Comparison of ENCODE assay signal across 19 cellular contexts in the genomic region with DNA sequence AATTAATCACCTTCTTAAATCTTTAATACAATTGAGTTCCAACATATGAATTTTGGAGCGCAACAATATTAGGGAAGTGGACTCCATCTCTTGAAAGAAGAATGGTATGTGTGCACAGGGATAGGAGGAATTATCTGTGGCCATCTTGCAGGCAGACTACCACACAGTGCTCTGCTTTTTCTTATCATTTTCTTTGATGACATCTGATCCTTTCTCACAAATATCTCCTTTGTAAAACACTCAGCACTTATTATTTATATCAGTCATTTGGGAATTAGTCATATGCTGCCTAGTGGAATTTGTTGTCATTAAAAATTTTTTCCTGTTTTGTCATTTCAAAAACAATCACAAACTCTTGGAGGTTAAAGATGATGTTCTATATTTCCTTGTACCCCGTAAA.
DNase-seq lines count a peak whose midpoint lies in the region; ATAC-seq and TF ChIP-seq lines count a peak whose summit lies in the region.
"Had no signal": no experiment of that assay in that cellular context is flagged by ENCODE, and none has a peak within 500 bp of the region (broad histone marks: within the 10 kb centered on the region; RNA-seq: fewer than 3 reads in every experiment).

No MANE protein-coding gene starts in this region.

- H3K9me3 Mint-ChIP-seq in HFFc6: peaks cover 23% of the 10 kb centered on the region

- no peaks in the 10 kb centered on the region for H3K27me3 Mint-ChIP-seq in HFFc6 (ENCODE audit: insufficient read depth)
- H3K27me3 Mint-ChIP-seq: CD4-positive, alpha-beta memory T cell had no signal

- no peaks in the 10 kb centered on the region; the same call in 1 of the 2 replicates for H3K36me3 Mint-ChIP-seq in HFFc6 (ENCODE audit: low read depth)
- H3K36me3 Mint-ChIP-seq: CD4-positive, alpha-beta memory T cell had no signal

- intact Hi-C loops in Right ventricle myocardium superior (cut with DNase I): no loop called here

- H3K4me1 Mint-ChIP-seq in HFFc6 (ENCODE audit: low read depth): no peaks in the 10 kb centered on the region
- H3K4me1 Mint-ChIP-seq: CD4-positive, alpha-beta memory T cell had no signal

- ATAC-seq in SK-N-SH treated with all-trans-retinoic acid at 6 μM for 48 hours (peak; percentile 81), Right ventricle myocardium superior (ENCODE audit: poor library complexity) (no peak), HG03280 (IDR thresholded peaks at IDR 0.05; ENCODE audit: unreplicated experiment) (no peak)
- ATAC-seq: GM12878 had no signal

- no peak overlapping the region for H3K27ac Mint-ChIP-seq in HFFc6
- H3K27ac Mint-ChIP-seq: CD4-positive, alpha-beta memory T cell had no signal

- peak; percentile 41 for DNase-seq in HCEC 1CT
- peak; percentile 44 to 67 for DNase-seq in foreskin fibroblast
- no peak for DNase-seq in Right ventricle myocardium superior
- DNase-seq in anterior cingulate cortex (lab: John Stamatoyannopoulos, UW): no peak
- DNase-seq in HFFc6: no peak
- DNase-seq: BE2C; CD4-positive, alpha-beta memory T cell; DMS79 treated with DMSO at 0.1 percent for 48 hours; GDM1; GM23248; Karpas-422; MM.1S; NCI-H1092 treated with DMSO at 0.1 percent for 48 hours; NCI-H2081 treated with DMSO at 0.1 percent for 48 hours; NCI-H524 treated with DMSO at 0.1 percent for 48 hours; SHP77 treated with DMSO at 0.1 percent for 48 hours had no signal

- TF ChIP-seq CTCF in foreskin fibroblast (IDR thresholded peaks at IDR 0.05; ENCODE audit: low read depth, low read length): no peak
- TF ChIP-seq CTCF in HFFc6 (IDR thresholded peaks at IDR 0.05): no peak

- H3K4me3 ChIP-seq in foreskin fibroblast (ENCODE audit: low read depth in 1 of 2, low read length in 2 of 2): no peak overlapping the region
- H3K4me3 ChIP-seq: GM12878, GM23248 had no signal

- no peak overlapping the region for H3K4me3 Mint-ChIP-seq in HFFc6
- H3K4me3 Mint-ChIP-seq: CD4-positive, alpha-beta memory T cell had no signal

TF ChIP-seq in SK-N-SH treated with all-trans-retinoic acid at 6 μM for 48 hours, 23 proteins besides CTCF, POLR2A, EP300 and RAD21:
- TF ChIP-seq ZFP30 (CRISPR knock-in tag; IDR thresholded peaks at IDR 0.05) (no peak), ISL1 (CRISPR knock-in tag; IDR thresholded peaks at IDR 0.05) (no peak), OSR1 (CRISPR knock-in tag; IDR thresholded peaks at IDR 0.05) (no peak), ZFP3 (CRISPR knock-in tag; IDR thresholded peaks at IDR 0.05) (no peak), BACH2 (CRISPR knock-in tag; IDR thresholded peaks at IDR 0.05; ENCODE audit: borderline replicate concordance) (no peak), CSDC2 (CRISPR knock-in tag; IDR thresholded peaks at IDR 0.05) (no peak), TOX (CRISPR knock-in tag; IDR thresholded peaks at IDR 0.05; ENCODE audit: borderline replicate concordance) (peak; percentile 51; the same call in 1 of the 2 replicates)
- TF ChIP-seq, protein P1, sequence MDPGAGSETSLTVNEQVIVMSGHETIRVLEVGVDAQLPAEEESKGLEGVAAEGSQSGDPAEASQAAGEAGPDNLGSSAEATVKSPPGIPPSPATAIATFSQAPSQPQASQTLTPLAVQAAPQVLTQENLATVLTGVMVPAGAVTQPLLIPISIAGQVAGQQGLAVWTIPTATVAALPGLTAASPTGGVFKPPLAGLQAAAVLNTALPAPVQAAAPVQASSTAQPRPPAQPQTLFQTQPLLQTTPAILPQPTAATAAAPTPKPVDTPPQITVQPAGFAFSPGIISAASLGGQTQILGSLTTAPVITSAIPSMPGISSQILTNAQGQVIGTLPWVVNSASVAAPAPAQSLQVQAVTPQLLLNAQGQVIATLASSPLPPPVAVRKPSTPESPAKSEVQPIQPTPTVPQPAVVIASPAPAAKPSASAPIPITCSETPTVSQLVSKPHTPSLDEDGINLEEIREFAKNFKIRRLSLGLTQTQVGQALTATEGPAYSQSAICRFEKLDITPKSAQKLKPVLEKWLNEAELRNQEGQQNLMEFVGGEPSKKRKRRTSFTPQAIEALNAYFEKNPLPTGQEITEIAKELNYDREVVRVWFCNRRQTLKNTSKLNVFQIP (CRISPR knock-in tag; IDR thresholded peaks at IDR 0.05; ENCODE audit: borderline replicate concordance, low read depth): no peak

Comparison
In these comparisons a context has a peak if more than half of its experiments do, and no peak if none do; other contexts are left out.
1. DNase-seq: peak in HCEC 1CT (single experiment) and foreskin fibroblast (2 of 2); none in Right ventricle myocardium superior (single experiment), anterior cingulate cortex (0 of 58) and HFFc6 (single experiment).